In the genomic region with DNA sequence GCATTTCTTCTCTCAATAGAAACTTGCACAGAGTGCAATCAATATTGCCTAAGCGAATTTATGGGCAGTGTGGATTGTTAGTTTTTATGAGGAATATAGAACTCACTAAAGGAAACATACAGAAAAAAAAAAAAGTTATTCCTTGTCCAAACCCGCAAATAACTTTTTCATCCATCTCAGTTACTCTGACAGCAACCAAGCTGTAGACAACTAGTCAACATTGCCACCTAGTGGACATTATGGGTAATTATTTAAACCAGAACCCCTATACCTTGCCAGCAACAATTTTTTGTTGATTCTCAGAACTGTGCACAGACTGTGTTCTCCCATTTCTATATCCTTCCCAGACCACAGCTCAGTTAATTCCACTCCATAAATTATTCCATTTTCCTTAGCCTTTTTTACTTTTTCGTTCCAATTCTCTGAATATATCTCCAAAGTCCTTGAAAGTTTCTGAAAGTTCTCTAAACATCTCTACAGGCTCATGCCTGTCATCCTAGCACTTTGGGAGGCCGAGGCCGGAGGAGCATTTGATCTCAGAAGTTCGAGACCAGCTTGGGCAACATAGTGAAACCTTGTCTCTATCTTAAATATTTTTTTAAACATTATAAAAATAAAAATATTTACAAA, we compare ENCODE assay signal across 8 cellular contexts. TPM values are rescaled to one million over a fixed set of nuclear protein-coding genes. Genes with fewer than 3 reads are reported as not detected.
A peak's percentile ranks its signal among the peaks of the same experiment; 100 is the strongest.
DNase-seq lines count a peak whose midpoint lies in the region; ATAC-seq and TF ChIP-seq lines count a peak whose summit lies in the region.

No MANE protein-coding gene starts in this region.

- DNase-seq in ACHN (peak; percentile 68), GDM1 (lab: John Stamatoyannopoulos, UW) (peak; percentile 3), SK-MEL-5 (ENCODE audit: low read depth, low spot score) (peak; percentile 74), esophagus squamous epithelium (lab: John Stamatoyannopoulos, UW) (no peak)
- DNase-seq in activated CD4-positive, alpha-beta memory T cell treated with anti-CD3 and anti-CD28 coated beads, Interleukin-2, amount 10 ng/mL, durations not matched to agents 7 days and 5 days = no peak

- 52 to 58% methylated on average over 6 of the region's 6 CpGs for WGBS in esophagus squamous epithelium, 2 donors

- no peak for ATAC-seq in GM21423 (IDR thresholded peaks at IDR 0.05; ENCODE audit: unreplicated experiment)

- no peak overlapping the region for H3K4me2 ChIP-seq in parathyroid adenoma (ENCODE audit: low read length)

- TF ChIP-seq RAD21 in Ishikawa (IDR thresholded peaks at IDR 0.05; ENCODE audit: low read depth) = peak; percentile 73

- H3K27ac ChIP-seq in esophagus squamous epithelium (no peak overlapping the region), parathyroid adenoma (no peak overlapping the region)

- no peaks in the 10 kb centered on the region for H3K9me3 Mint-ChIP-seq in activated CD4-positive, alpha-beta memory T cell treated with anti-CD3 and anti-CD28 coated beads, Interleukin-2, amount 10 ng/mL, durations not matched to agents 7 days and 5 days

- peaks cover 4 to 34% (median 17%) of the 10 kb centered on the region in 3 donors for H3K4me1 ChIP-seq in esophagus squamous epithelium
- H3K4me1 ChIP-seq in parathyroid adenoma = peaks cover 41% of the 10 kb centered on the region

- H3K27ac Mint-ChIP-seq in activated CD4-positive, alpha-beta memory T cell treated with anti-CD3 and anti-CD28 coated beads, Interleukin-2, amount 10 ng/mL, durations not matched to agents 7 days and 5 days = no peak overlapping the region

- H3K27me3 ChIP-seq in esophagus squamous epithelium = peaks cover 0 to 6% (median 0%) of the 10 kb centered on the region in 4 donors
- H3K27me3 ChIP-seq in parathyroid adenoma (ENCODE audit: control insufficient read depth, insufficient read depth, low read length) = no peaks in the 10 kb centered on the region

- no peak overlapping the region for H3K4me3 Mint-ChIP-seq in activated CD4-positive, alpha-beta memory T cell treated with anti-CD3 and anti-CD28 coated beads, Interleukin-2, amount 10 ng/mL, durations not matched to agents 7 days and 5 days

- peaks cover 11% of the 10 kb centered on the region for H3K4me1 Mint-ChIP-seq in activated CD4-positive, alpha-beta memory T cell treated with anti-CD3 and anti-CD28 coated beads, Interleukin-2, amount 10 ng/mL, durations not matched to agents 7 days and 5 days

- intact Hi-C loops in esophagus squamous epithelium (cut with DNase I) = loop anchor here (10.0 kb wide), 1 partner anchor 124 kb away; a partner anchor contains a TSS

- POLR2A ChIA-PET in activated CD4-positive, alpha-beta memory T cell treated with anti-CD3 and anti-CD28 coated beads, Interleukin-2, amount 10 ng/mL, durations not matched to agents 7 days and 5 days (lab: Charles Lee) = no interaction called here

- CTCF ChIA-PET in activated CD4-positive, alpha-beta memory T cell treated with anti-CD3 and anti-CD28 coated beads, Interleukin-2, amount 10 ng/mL, durations not matched to agents 7 days and 5 days (lab: Charles Lee) = interaction anchor here (0.6 to 3.0 kb wide), 24 partner anchors 9 to 538 kb away, joined by 3 to 38 read pairs (median 3); a partner anchor contains a TSS

- TF ChIP-seq EP300 in Ishikawa (IDR thresholded peaks at IDR 0.05; ENCODE audit: borderline replicate concordance) = no peak

- peaks cover 0 to 15% (median 0%) of the 10 kb centered on the region in 3 donors for H3K9me3 ChIP-seq in esophagus squamous epithelium
- H3K9me3 ChIP-seq in parathyroid adenoma (ENCODE audit: control insufficient read depth, low read length) = no peaks in the 10 kb centered on the region

- H2AFZ ChIP-seq in parathyroid adenoma = no peak overlapping the region

- in situ Hi-C loops in ACHN (cut with HindIII; ENCODE audit: low pct_ligation_motif_present, low pct_unique_long_range_greater_than_20kb, low sequenced_read_pairs) = loop anchor here (25.0 kb wide), 1 partner anchor 132 kb away; a partner anchor contains a TSS
- in situ Hi-C loops in SK-MEL-5 (cut with HindIII; ENCODE audit: low pct_unique_long_range_greater_than_20kb, low sequenced_read_pairs) = no loop called here

- H3K79me2 ChIP-seq in parathyroid adenoma = no peaks in the 10 kb centered on the region

- no peaks in the 10 kb centered on the region for H3K36me3 ChIP-seq in esophagus squamous epithelium
- H3K36me3 ChIP-seq in parathyroid adenoma (ENCODE audit: control insufficient read depth, insufficient read depth, low read length) = no peaks in the 10 kb centered on the region

- peak; percentile 33 to 84 (median 69) for TF ChIP-seq CTCF in esophagus squamous epithelium (IDR thresholded peaks at IDR 0.05)
- peak; percentile 66 for TF ChIP-seq CTCF in parathyroid adenoma (IDR thresholded peaks at IDR 0.05)

- peaks cover 40% of the 10 kb centered on the region for H3K27me3 Mint-ChIP-seq in activated CD4-positive, alpha-beta memory T cell treated with anti-CD3 and anti-CD28 coated beads, Interleukin-2, amount 10 ng/mL, durations not matched to agents 7 days and 5 days

- no peak overlapping the region for H3K9ac ChIP-seq in parathyroid adenoma

- no peak overlapping the region for H3K4me3 ChIP-seq in esophagus squamous epithelium
- no peak overlapping the region for H3K4me3 ChIP-seq in parathyroid adenoma (ENCODE audit: low read depth, low read length)

- H3K36me3 Mint-ChIP-seq in activated CD4-positive, alpha-beta memory T cell treated with anti-CD3 and anti-CD28 coated beads, Interleukin-2, amount 10 ng/mL, durations not matched to agents 7 days and 5 days (ENCODE audit: low read depth) = no peaks in the 10 kb centered on the region

- no peak for TF ChIP-seq POLR2A in esophagus squamous epithelium (IDR thresholded peaks at IDR 0.05)

TF ChIP-seq in Ishikawa, 13 proteins besides CTCF, POLR2A, EP300 and RAD21:
- TF ChIP-seq FOXM1 (IDR thresholded peaks at IDR 0.05; ENCODE audit: borderline replicate concordance, low read depth) (no peak), ZBTB7A (IDR thresholded peaks at IDR 0.05; ENCODE audit: low read depth) (no peak), CREB1 (IDR thresholded peaks at IDR 0.05; ENCODE audit: low read depth) (no peak), EGR1 (IDR thresholded peaks at IDR 0.05) (no peak)
TF ChIP-seq in Ishikawa: peak in this region for 0.

RNA-seq across cellular contexts. Expression of a gene that starts 2.6 kb away (rescaled TPM):
- 17.4 and 18.0 TPM in 2 replicates for total RNA-seq in SK-MEL-5 (2014; rRNA removed; shearing (Covaris generic))
- polyA plus RNA-seq in SK-MEL-5 (2015; cell fraction: cytosol; rRNA removed) = 13.1 and 16.2 TPM in 2 replicates
- 13.3 and 14.2 TPM in 2 replicates for polyA plus RNA-seq in SK-MEL-5 (2015; cell fraction: nucleus; rRNA removed)
- total RNA-seq in esophagus squamous epithelium = 10 to 100 TPM in 2 of 4 donors, 1 to 10 TPM in 2; 2.8 to 14.5 (median 8.7) TPM
- not detected for total RNA-seq in activated CD4-positive, alpha-beta memory T cell treated with anti-CD3 and anti-CD28 coated beads, Interleukin-2, amount 10 ng/mL, durations not matched to agents 7 days and 5 days

Comparison
In these comparisons a context has a peak if more than half of its experiments do, and no peak if none do; other contexts are left out.
1. DNase-seq: peak in ACHN (single experiment), GDM1 (single experiment) and SK-MEL-5 (single experiment); none in esophagus squamous epithelium (single experiment) and activated CD4-positive, alpha-beta memory T cell treated with anti-CD3 and anti-CD28 coated beads, Interleukin-2, amount 10 ng/mL, durations not matched to agents 7 days and 5 days (single experiment).